Comparison of ENCODE assay signal across 8 cellular contexts in the genomic region with DNA sequence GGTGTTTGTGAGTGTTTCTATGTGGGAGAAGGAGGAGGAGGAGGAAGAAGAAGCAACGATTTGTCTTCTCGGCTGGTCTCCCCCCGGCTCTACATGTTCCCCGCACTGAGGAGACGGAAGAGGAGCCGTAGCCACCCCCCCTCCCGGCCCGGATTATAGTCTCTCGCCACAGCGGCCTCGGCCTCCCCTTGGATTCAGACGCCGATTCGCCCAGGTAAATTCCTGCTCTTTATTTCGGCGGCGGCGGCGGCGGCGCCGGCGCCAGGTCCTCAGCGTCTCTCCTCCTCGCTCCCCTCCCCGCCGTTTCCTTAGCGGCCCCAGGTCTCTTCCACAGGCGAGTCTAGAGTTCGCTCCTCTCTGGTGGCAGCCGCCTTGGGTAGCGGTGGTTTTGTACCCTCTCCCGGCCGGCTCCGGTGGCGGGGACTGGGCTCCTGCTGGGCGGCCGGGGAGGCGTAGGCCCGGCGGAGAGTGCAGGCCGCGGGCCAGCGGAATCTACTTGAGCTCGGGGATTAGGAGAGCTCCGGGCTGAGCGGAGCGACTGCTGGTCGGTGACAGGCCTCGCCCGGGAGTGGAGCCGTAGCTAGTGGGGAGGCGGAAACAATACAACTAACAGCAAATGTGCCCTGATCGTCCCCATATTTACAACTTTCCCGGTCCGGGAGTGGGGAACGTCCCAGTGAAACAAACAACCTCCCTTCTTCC. TPM values are rescaled to one million over a fixed set of nuclear protein-coding genes. Genes with fewer than 3 reads are reported as not detected.
DNase-seq lines count a peak whose midpoint lies in the region; ATAC-seq, FAIRE-seq and TF ChIP-seq lines count a peak whose summit lies in the region.

No MANE protein-coding gene starts in this region.

- TF ChIP-seq POLR2A in GM12892 (IDR thresholded peaks at IDR 0.05; ENCODE audit: low read depth, low read length) = no peak

- DNase-seq in GM12892 (ENCODE audit: insufficient read length) (no peak), NCI-H2171 (lab: John Stamatoyannopoulos, UW) (peak; percentile 72), choroid plexus epithelial cell (ENCODE audit: low read depth) (peak; percentile 72), left kidney (ENCODE audit: low read depth, low spot score) (peak; percentile 83)
- DNase-seq in activated CD4-positive, CD25-positive, alpha-beta regulatory T cell treated with anti-CD3 and anti-CD28 coated beads, Interleukin-2, amount 50 U/mL, for 72 hours = peak; percentile 63
- DNase-seq in stimulated activated CD4-positive, alpha-beta T cell treated with anti-CD3 and anti-CD28 coated beads, Interleukin-2, amount 100 ng/mL, for 24 hours = peak; percentile 60 to 62

- ATAC-seq in HG02885 (IDR thresholded peaks at IDR 0.05; ENCODE audit: poor library complexity, unreplicated experiment) (peak; percentile 23), HG03457 (IDR thresholded peaks at IDR 0.05; ENCODE audit: unreplicated experiment) (no peak)

- TF ChIP-seq CTCF in choroid plexus epithelial cell (conservative IDR thresholded peaks at IDR 0.05; ENCODE audit: low read depth, low read length) = no peak

- FAIRE-seq in GM12892 (lab: Jason Lieb, UNC) = peak; percentile 86

- H3K4me3 ChIP-seq in choroid plexus epithelial cell (ENCODE audit: low read depth, low read length) = peak overlapping the region; percentile 83

RNA-seq across cellular contexts. Expression of a gene that starts 0.5 kb away (rescaled TPM):
- polyA plus RNA-seq in GM12892 (2012; ENCODE audit: missing spikeins) = 17.6 TPM
